8 cellular contexts compared by ENCODE assay signal in genomic region chr17:57294629-57295501, GRCh38. TPM values are rescaled to one million over a fixed set of nuclear protein-coding genes. Genes with fewer than 3 reads are reported as not detected.
A peak's percentile ranks its signal among the peaks of the same experiment; 100 is the strongest.
DNase-seq lines count a peak whose midpoint lies in the region; ATAC-seq and TF ChIP-seq lines count a peak whose summit lies in the region.

No MANE protein-coding gene starts in this region.

- no peaks in the 10 kb centered on the region for H3K27me3 ChIP-seq in CD4-positive, alpha-beta T cell (ENCODE audit: control insufficient read depth, insufficient read depth, low read length)
- no peaks in the 10 kb centered on the region for H3K27me3 ChIP-seq in testis
- H3K27me3 ChIP-seq in MM.1S (replicated peaks; ENCODE audit: insufficient read depth, low read length) = no peaks in the 10 kb centered on the region

- peak in 9 of 10 experiments; percentile 18 to 60 (median 39) for DNase-seq in CD4-positive, alpha-beta T cell
- peak; percentile 68 for DNase-seq in NCI-H1694 (lab: John Stamatoyannopoulos, UW)
- peak; percentile 27 for DNase-seq in activated CD4-positive, alpha-beta T cell treated with anti-CD3 and anti-CD28 coated beads, Interleukin-2, amount 50 U/mL, for 1 hour
- peak; percentile 46 for DNase-seq in left ventricle myocardium superior
- no peak for DNase-seq in type B pancreatic cell (ENCODE audit: extremely low spot score, unreplicated experiment)
- no peak for DNase-seq in testis
- DNase-seq in MM.1S = no peak

- CTCF ChIA-PET in CD4-positive, alpha-beta T cell (lab: Charles Lee) = interaction anchor here (4.2 kb wide), 1 partner anchor 52 kb away, joined by 12 read pairs; no protein-coding TSS in a partner anchor

- no peaks in the 10 kb centered on the region for H3K36me3 ChIP-seq in testis (ENCODE audit: low read depth, missing control alignments)
- peaks cover 8% of the 10 kb centered on the region; the same call in 1 of the 2 replicates for H3K36me3 ChIP-seq in MM.1S (replicated peaks; ENCODE audit: insufficient read depth, low read length)

- peaks cover 83% of the 10 kb centered on the region for H3K79me2 ChIP-seq in MM.1S (ENCODE audit: low read length)

- H3F3A ChIP-seq in MM.1S (ENCODE audit: insufficient read depth, low read length) = no peaks in the 10 kb centered on the region

- no peak overlapping the region for H2AFZ ChIP-seq in MM.1S (ENCODE audit: low read length)

- 87% methylated on average over 10 of the region's 10 CpGs for WGBS in testis, 2 donors

- POLR2A ChIA-PET in CD4-positive, alpha-beta T cell (lab: Charles Lee) = interaction anchor here (0.8 kb wide), 1 partner anchor 10 kb away, joined by 3 read pairs; no protein-coding TSS in a partner anchor

- ATAC-seq in CD4-positive, alpha-beta T cell (ENCODE audit: poor library complexity) = peak; percentile 90
- ATAC-seq in left ventricle myocardium superior = peak; percentile 94
- no peak for ATAC-seq in GM19455 (IDR thresholded peaks at IDR 0.05; ENCODE audit: unreplicated experiment)

- no peaks in the 10 kb centered on the region for H3K9me2 ChIP-seq in MM.1S (replicated peaks; ENCODE audit: insufficient read depth, low read length)

- H3K9me3 Mint-ChIP-seq in CD4-positive, alpha-beta T cell = no peaks in the 10 kb centered on the region
- H3K9me3 Mint-ChIP-seq in type B pancreatic cell = no peaks in the 10 kb centered on the region

- H3K27ac ChIP-seq in CD4-positive, alpha-beta T cell (ENCODE audit: low read depth, low read length) = no peak overlapping the region
- no peak overlapping the region for H3K27ac ChIP-seq in testis
- H3K27ac ChIP-seq in MM.1S (ENCODE audit: low read length) = no peak overlapping the region

- no peak for TF ChIP-seq CTCF in CD4-positive, alpha-beta T cell (IDR thresholded peaks at IDR 0.05)
- TF ChIP-seq CTCF in type B pancreatic cell (conservative IDR thresholded peaks at IDR 0.05) (no peak), testis (IDR thresholded peaks at IDR 0.05) (no peak), MM.1S (IDR thresholded peaks at IDR 0.05; ENCODE audit: low read length) (no peak)

- H3K27me3 Mint-ChIP-seq in CD4-positive, alpha-beta T cell = no peaks in the 10 kb centered on the region
- H3K27me3 Mint-ChIP-seq in type B pancreatic cell = no peaks in the 10 kb centered on the region

- no peaks in the 10 kb centered on the region for H4K20me1 ChIP-seq in MM.1S (ENCODE audit: insufficient read depth, low read length)

- no peak for TF ChIP-seq POLR2A in testis (IDR thresholded peaks at IDR 0.05)

- H3K4me2 ChIP-seq in MM.1S (ENCODE audit: low read depth, low read length) = no peak overlapping the region

- H3K4me3 Mint-ChIP-seq in CD4-positive, alpha-beta T cell = no peak overlapping the region
- peak overlapping the region; percentile 30 for H3K4me3 Mint-ChIP-seq in type B pancreatic cell

- intact Hi-C loops in CD4-positive, alpha-beta T cell (cut with DNase I, micrococcal nuclease) = loop anchor here in 1 of 2 experiments (5.0 kb wide), 1 partner anchor 38 kb away; the partner anchor contains the start of gene MSI2
- intact Hi-C loops in left ventricle myocardium superior (cut with micrococcal nuclease) (no loop called here), testis (cut with DNase I; ENCODE audit: low total_unique reads) (no loop called here)

- peaks cover 59% of the 10 kb centered on the region for H3K4me1 Mint-ChIP-seq in CD4-positive, alpha-beta T cell (ENCODE audit: low read depth)
- H3K4me1 Mint-ChIP-seq in type B pancreatic cell (ENCODE audit: unreplicated experiment) = peaks cover 53% of the 10 kb centered on the region

- H3K4me1 ChIP-seq in testis (peaks cover 5% of the 10 kb centered on the region), MM.1S (ENCODE audit: low read length) (no peaks in the 10 kb centered on the region)

- peaks cover 75% of the 10 kb centered on the region for H3K36me3 Mint-ChIP-seq in CD4-positive, alpha-beta T cell (ENCODE audit: low read depth)
- peaks cover 47% of the 10 kb centered on the region for H3K36me3 Mint-ChIP-seq in type B pancreatic cell

- no peaks in the 10 kb centered on the region for H3K9me3 ChIP-seq in CD4-positive, alpha-beta T cell (ENCODE audit: control insufficient read depth, low read length)
- H3K9me3 ChIP-seq in testis (no peaks in the 10 kb centered on the region), MM.1S (replicated peaks; ENCODE audit: insufficient read depth, low read length) (no peaks in the 10 kb centered on the region)

- H3K27ac Mint-ChIP-seq in CD4-positive, alpha-beta T cell = peak overlapping the region; percentile 5
- peak overlapping the region; percentile 57 for H3K27ac Mint-ChIP-seq in type B pancreatic cell

- no peak overlapping the region for H3K9ac ChIP-seq in MM.1S (ENCODE audit: low read length)

- no peak overlapping the region for H3K4me3 ChIP-seq in testis
- H3K4me3 ChIP-seq in MM.1S (ENCODE audit: low read length) = no peak overlapping the region

RNA-seq across cellular contexts. Expression of gene MSI2, which starts 38.5 kb away (rescaled TPM):
- total RNA-seq in CD4-positive, alpha-beta T cell = 100 to 1,000 TPM; 129 to 132 TPM
- total RNA-seq in left ventricle myocardium superior (90.7 TPM), type B pancreatic cell (ENCODE audit: low replicate concordance) (65.0 and 158 TPM in 2 replicates), testis (100 to 1,000 TPM in 1 of 2 donors, 10 to 100 TPM in 1; 76.6 to 106 TPM)
- polyA plus RNA-seq in testis (ENCODE audit: insufficient read depth, low read depth, low replicate concordance) = 46.5 TPM

Comparison
In these comparisons a context has a peak if more than half of its experiments do, and no peak if none do; other contexts are left out.
1. DNase-seq: peak in CD4-positive, alpha-beta T cell (9 of 10), NCI-H1694 (single experiment), activated CD4-positive, alpha-beta T cell treated with anti-CD3 and anti-CD28 coated beads, Interleukin-2, amount 50 U/mL, for 1 hour (single experiment) and left ventricle myocardium superior (single experiment); none in type B pancreatic cell (single experiment), testis (single experiment) and MM.1S (single experiment).